27 cellular contexts compared by ENCODE assay signal in genomic region chr4:78225236-78225635, GRCh38.
"Had no signal": no experiment of that assay in that cellular context is flagged by ENCODE, and none has a peak within 500 bp of the region (broad histone marks: within the 10 kb centered on the region; RNA-seq: fewer than 3 reads in every experiment).

No MANE protein-coding gene starts in this region.

- H3K9ac ChIP-seq: neural progenitor cell, parathyroid adenoma had no signal

- H3K4me3 Mint-ChIP-seq: naive B cell; natural killer cell; nephron; neural progenitor cell; stimulated activated memory B cell treated with anti-CD40 and anti-IgM and Interleukin-4, amounts not matched to agents 10 μg/mL and 1 μg/mL and 100 μg/mL, for 72 hours; stimulated activated naive CD8-positive, alpha-beta T cell treated with anti-CD3 and anti-CD28 coated beads, Interleukin-15, amount 100 ng/mL, for 72 hours; type B pancreatic cell had no signal

- H3K4me3 ChIP-seq: neural progenitor cell, ovary, psoas muscle, right lobe of liver, sigmoid colon, thoracic aorta, thyroid gland, tibial nerve, upper lobe of right lung, uterus had no signal

- H3K4me1 Mint-ChIP-seq: naive B cell; natural killer cell; stimulated activated memory B cell treated with anti-CD40 and anti-IgM and Interleukin-4, amounts not matched to agents 10 μg/mL and 1 μg/mL and 100 μg/mL, for 72 hours; stimulated activated naive CD8-positive, alpha-beta T cell treated with anti-CD3 and anti-CD28 coated beads, Interleukin-15, amount 100 ng/mL, for 72 hours had no signal

- ATAC-seq: natural killer cell; psoas muscle; right cardiac atrium; right lobe of liver; stimulated activated memory B cell treated with anti-CD40 and anti-IgM and Interleukin-4, amounts not matched to agents 10 μg/mL and 1 μg/mL and 100 μg/mL, for 72 hours; stimulated activated naive CD8-positive, alpha-beta T cell treated with anti-CD3 and anti-CD28 coated beads, Interleukin-15, amount 100 ng/mL, for 72 hours; stimulated activated naive CD8-positive, alpha-beta T cell treated with anti-CD3 and anti-CD28 coated beads, Interleukin-15, Interleukin-2, amounts not matched to agents 100 U/mL and 50 U/mL, for 24 hours; upper lobe of right lung had no signal

- H2AFZ ChIP-seq: neural progenitor cell, parathyroid adenoma had no signal

- H3K36me3 ChIP-seq: neural progenitor cell, ovary, right lobe of liver, sigmoid colon, thoracic aorta, thyroid gland, tibial nerve, upper lobe of right lung, uterus had no signal

- H3K4me1 ChIP-seq: parathyroid adenoma, psoas muscle, right lobe of liver, thyroid gland, tibial nerve, upper lobe of right lung, uterus had no signal

- H3K27ac ChIP-seq: neural progenitor cell, ovary, parathyroid adenoma, psoas muscle, right lobe of liver, sigmoid colon, thoracic aorta, thyroid gland, tibial nerve, upper lobe of right lung, uterus had no signal

- H3K27ac Mint-ChIP-seq: naive B cell; natural killer cell; nephron; neural progenitor cell; stimulated activated memory B cell treated with anti-CD40 and anti-IgM and Interleukin-4, amounts not matched to agents 10 μg/mL and 1 μg/mL and 100 μg/mL, for 72 hours; stimulated activated naive CD8-positive, alpha-beta T cell treated with anti-CD3 and anti-CD28 coated beads, Interleukin-15, amount 100 ng/mL, for 72 hours; type B pancreatic cell had no signal

- H3K9me3 ChIP-seq: ovary, psoas muscle, right lobe of liver, sigmoid colon, thoracic aorta, thyroid gland, upper lobe of right lung, uterus had no signal

- DNase-seq: naive B cell; natural killer cell; occipital lobe; ovary; posterior cingulate gyrus; psoas muscle; right cardiac atrium; right lobe of liver; sigmoid colon; small intestine; stimulated activated CD4-positive, alpha-beta T cell treated with anti-CD3 and anti-CD28 coated beads, Interleukin-15, amount 100 ng/mL, for 24 hours; stimulated activated CD4-positive, alpha-beta T cell treated with anti-CD3 and anti-CD28 coated beads, Interleukin-2, amount 100 ng/mL, for 24 hours; stimulated activated CD4-positive, alpha-beta T cell treated with anti-CD3 and anti-CD28 coated beads, Interleukin-2, amount 100 ng/mL, for 48 hours; stimulated activated CD4-positive, alpha-beta T cell treated with anti-CD3 and anti-CD28 coated beads, Interleukin-4, amount 100 ng/mL, for 24 hours; stimulated activated naive CD4-positive, alpha-beta T cell; stimulated activated naive CD8-positive, alpha-beta T cell treated with anti-CD3 and anti-CD28 coated beads, Interleukin-15, amount 100 ng/mL, for 72 hours; stimulated activated naive CD8-positive, alpha-beta T cell treated with anti-CD3 and anti-CD28 coated beads, Interleukin-15, Interleukin-2, amounts not matched to agents 100 U/mL and 50 U/mL, for 24 hours; thyroid gland; upper lobe of right lung; uterus had no signal

- H3K4me2 ChIP-seq: neural progenitor cell had no signal

- H3K27me3 Mint-ChIP-seq: stimulated activated memory B cell treated with anti-CD40 and anti-IgM and Interleukin-4, amounts not matched to agents 10 μg/mL and 1 μg/mL and 100 μg/mL, for 72 hours; type B pancreatic cell had no signal

- H3K79me2 ChIP-seq: parathyroid adenoma had no signal

- H3K27me3 ChIP-seq: ovary, right lobe of liver, sigmoid colon, thyroid gland, tibial nerve, upper lobe of right lung, uterus had no signal

- H3K36me3 Mint-ChIP-seq: naive B cell had no signal
